In the genomic region with DNA sequence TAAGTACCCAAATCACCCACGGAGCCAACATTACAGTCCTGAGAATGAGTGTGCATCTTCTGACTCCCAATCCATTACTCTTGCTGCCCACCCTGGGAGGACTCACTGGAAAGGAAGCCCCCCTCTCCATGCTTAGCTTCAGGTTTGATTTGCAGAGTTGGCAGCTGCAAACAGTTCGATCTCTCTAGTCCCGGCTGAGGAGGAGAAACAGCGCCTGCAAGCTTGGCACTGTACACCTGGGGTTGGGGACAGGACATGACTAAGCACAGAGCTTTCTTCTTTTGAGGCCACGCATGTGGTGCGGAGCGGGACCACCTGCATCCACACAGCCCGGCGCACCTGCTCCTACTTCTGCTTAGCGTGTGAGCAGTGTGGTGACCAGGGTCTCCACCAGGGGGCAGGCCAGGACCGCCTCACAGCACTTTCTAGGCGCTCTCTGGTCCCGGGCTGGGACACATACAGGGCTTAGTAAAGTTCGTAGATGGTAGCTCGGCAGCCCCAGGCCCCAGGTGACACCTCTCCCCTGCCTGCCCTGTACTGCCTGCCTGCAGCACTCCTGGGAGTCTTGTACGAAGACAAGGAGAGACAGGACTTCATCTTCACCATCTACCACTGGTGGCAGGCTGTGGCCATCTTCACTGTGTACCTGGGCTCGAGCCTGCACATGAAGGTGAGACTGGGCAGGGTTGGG, we compare ENCODE assay signal across 9 cellular contexts. TPM values are rescaled to one million over a fixed set of nuclear protein-coding genes. Genes with fewer than 3 reads are reported as not detected.
DNase-seq lines count a peak whose midpoint lies in the region; ATAC-seq, FAIRE-seq and TF ChIP-seq lines count a peak whose summit lies in the region.
"Not testable (repeated sequence)": the region's sequence is repeated elsewhere in the genome, so short reads cannot be mapped to it uniquely, and the experiment has no call there.
"Had no signal": no experiment of that assay in that cellular context is flagged by ENCODE, and none has a peak within 500 bp of the region (broad histone marks: within the 10 kb centered on the region; RNA-seq: fewer than 3 reads in every experiment).

No MANE protein-coding gene starts in this region.

- H3K9me3 Mint-ChIP-seq in activated T-cell treated with anti-CD3 and anti-CD28 coated beads, Interleukin-2, amount 50 U/mL, for 72 hours = not testable (repeated sequence)

- not testable (repeated sequence) for TF ChIP-seq POLR2A in HepG2 (IDR thresholded peaks at IDR 0.05; ENCODE audit: insufficient read depth in 1 of 2, low read depth in 2 of 2, low read length in 2 of 2)

- in situ Hi-C loops in HepG2 (cut with HindIII; ENCODE audit: extremely low pct_ligation_motif_present, low pct_unique_long_range_greater_than_20kb) = not testable (repeated sequence)

- H3K4me2 ChIP-seq in HepG2 (ENCODE audit: low read depth, low read length) = not testable (repeated sequence)

- TF ChIP-seq EP300 in HepG2 (IDR thresholded peaks at IDR 0.05; ENCODE audit: low read depth in 2 of 2, low read length in 2 of 2); HepG2 (CRISPR knock-in tag; IDR thresholded peaks at IDR 0.05; ENCODE audit: borderline replicate concordance): not testable (repeated sequence)

- peak; percentile 61 for TF ChIP-seq RAD21 in HepG2 (CRISPR knock-in tag; IDR thresholded peaks at IDR 0.05)

- H3K27me3 Mint-ChIP-seq in activated T-cell treated with anti-CD3 and anti-CD28 coated beads, Interleukin-2, amount 50 U/mL, for 72 hours (ENCODE audit: low read depth) = peaks cover 21% of the 10 kb centered on the region

- not testable (repeated sequence) for H3K4me3 ChIP-seq in Jurkat, Clone E6-1 (ENCODE audit: low read length); RWPE2 (ENCODE audit: severe bottlenecking); dorsolateral prefrontal cortex; HepG2 (replicated peaks in 1 of 3; ENCODE audit: insufficient read depth in 1 of 3, low read depth in 2 of 3, low read length in 3 of 3)

- not testable (repeated sequence) for FAIRE-seq in HepG2 (lab: Jason Lieb, UNC)

- BruUV-seq in HepG2 (replicated peaks; lab: Mats Ljungman, UMichigan) = not testable (repeated sequence)

- not testable (repeated sequence) for H3K4me1 ChIP-seq in RWPE2 (ENCODE audit: insufficient read depth, poor library complexity, severe bottlenecking); HepG2 (ENCODE audit: insufficient read depth, low read length)

- not testable (repeated sequence) for H3K36me3 Mint-ChIP-seq in activated T-cell treated with anti-CD3 and anti-CD28 coated beads, Interleukin-2, amount 50 U/mL, for 72 hours (ENCODE audit: insufficient read depth in 2 of 2)

- not testable (repeated sequence) for H3K4me3 Mint-ChIP-seq in activated T-cell treated with anti-CD3 and anti-CD28 coated beads, Interleukin-2, amount 50 U/mL, for 72 hours

- CTCF ChIA-PET in HepG2 (lab: Yijun Ruan, JAX; ENCODE audit: low intra/inter-chr PET ratio, low total read pairs) = not testable (repeated sequence)

- H3K4me1 Mint-ChIP-seq in activated T-cell treated with anti-CD3 and anti-CD28 coated beads, Interleukin-2, amount 50 U/mL, for 72 hours (ENCODE audit: low read depth) = not testable (repeated sequence)

- WGBS in HepG2 (ENCODE audit: low lambda C conversion rate) = 0% methylated on average over 3 of the region's 17 CpGs

- POLR2A ChIA-PET in HepG2 (lab: Yijun Ruan, JAX) = not testable (repeated sequence)

- H3K9me3 ChIP-seq in RWPE2 (ENCODE audit: severe bottlenecking); HepG2 (ENCODE audit: low read length): not testable (repeated sequence)

- H3K79me2 ChIP-seq in HepG2 (ENCODE audit: insufficient read depth, low read length) = not testable (repeated sequence)

- not testable (repeated sequence) for H3K27ac Mint-ChIP-seq in activated T-cell treated with anti-CD3 and anti-CD28 coated beads, Interleukin-2, amount 50 U/mL, for 72 hours

- DNase-seq in DMS53 treated with DMSO at 0.1 percent for 48 hours (lab: John Stamatoyannopoulos, UW; ENCODE audit: unreplicated experiment) (peak; percentile 10), retina (peak; percentile 28)
- DNase-seq in Jurkat, Clone E6-1 (ENCODE audit: low read depth, low spot score) = peak; percentile 41
- not testable (repeated sequence) for DNase-seq in RWPE2 (ENCODE audit: low spot score); dorsolateral prefrontal cortex; HepG2 (ENCODE audit: low spot score)
- peak; percentile 21 to 48 for DNase-seq in activated T-cell treated with anti-CD3 and anti-CD28 coated beads, Interleukin-2, amount 50 U/mL, for 72 hours

- H3K9ac ChIP-seq in HepG2 (ENCODE audit: insufficient read depth, low read depth, low read length) = not testable (repeated sequence)

- not testable (repeated sequence) for H4K20me1 ChIP-seq in HepG2 (ENCODE audit: insufficient read depth, low read length)

- not testable (repeated sequence) for ATAC-seq in RWPE2 (ENCODE audit: low read depth); activated T-cell treated with anti-CD3 and anti-CD28 coated beads, Interleukin-2, amount 50 U/mL, for 72 hours (replicated peaks in 1 of 2); HepG2

- intact Hi-C loops in dorsolateral prefrontal cortex (cut with DNase I); HepG2 (cut with micrococcal nuclease; ENCODE audit: unreplicated experiment): not testable (repeated sequence)

- H3K27me3 ChIP-seq in RWPE2 (ENCODE audit: insufficient read depth, poor library complexity, severe bottlenecking); HepG2 (ENCODE audit: control insufficient read depth in 1 of 2, insufficient read depth in 2 of 2, low read length in 2 of 2): not testable (repeated sequence)
- peaks cover 0 to 53% (median 13%) of the 10 kb centered on the region in 45 donors for H3K27me3 ChIP-seq in dorsolateral prefrontal cortex

- not testable (repeated sequence) for H3K27ac ChIP-seq in RWPE2 (ENCODE audit: poor library complexity, severe bottlenecking); dorsolateral prefrontal cortex; HepG2 (ENCODE audit: extremely low read length, insufficient read depth, low read length)

- peak; percentile 51 for TF ChIP-seq CTCF in RWPE2 (IDR thresholded peaks at IDR 0.05; ENCODE audit: poor library complexity, severe bottlenecking)
- TF ChIP-seq CTCF in dorsolateral prefrontal cortex (IDR thresholded peaks at IDR 0.05 in 54 of 56, conservative IDR thresholded peaks at IDR 0.05 in 2 of 56; ENCODE audit: low read depth in 1 of 56, partially characterized antibody in 56 of 56) = peak in 53 of 56 donors; percentile 12 to 65 (median 50)
- TF ChIP-seq CTCF in HepG2 (CRISPR knock-in tag; IDR thresholded peaks at IDR 0.05) = peak; percentile 69

- not testable (repeated sequence) for H2AFZ ChIP-seq in HepG2 (ENCODE audit: low read length)

- not testable (repeated sequence) for H3K36me3 ChIP-seq in RWPE2 (ENCODE audit: low read depth); HepG2 (replicated peaks in 1 of 2; ENCODE audit: control insufficient read depth in 1 of 2, insufficient read depth in 2 of 2, low read length in 2 of 2)

RNA-seq across cellular contexts. Expression of gene KRTAP5-11, which starts 22.3 kb away (rescaled TPM):
- not detected for polyA plus RNA-seq in Jurkat, Clone E6-1 (2012; ENCODE audit: insufficient read depth, insufficient read length)
- not detected for total RNA-seq in activated T-cell treated with anti-CD3 and anti-CD28 coated beads, Interleukin-2, amount 50 U/mL, for 72 hours
- total RNA-seq in dorsolateral prefrontal cortex = 1 to 10 TPM in 39 of 120 experiments, under 1 TPM in 28, not detected in 53; 0.46 to 2.7 (median 1.1) TPM
- not detected in 2 replicates for total RNA-seq in HepG2 (2016; rRNA removed; fragmentation: Illumina TruSeq; extraction: Trizol)
- not detected in 2 replicates for total RNA-seq in HepG2 (2016; cell fraction: cytosol; rRNA removed; fragmentation: Illumina TruSeq; extraction: Trizol; ENCODE audit: low read depth)
- total RNA-seq in HepG2 (2016; cell fraction: insoluble cytoplasmic fraction; rRNA removed; fragmentation: Illumina TruSeq; extraction: Trizol) = not detected in 2 replicates
- total RNA-seq in HepG2 (2016; cell fraction: membrane; rRNA removed; fragmentation: Illumina TruSeq; extraction: Trizol) = not detected in 2 replicates
- total RNA-seq in HepG2 (2016; cell fraction: nucleus; rRNA removed; fragmentation: Illumina TruSeq; extraction: Trizol) = not detected in 2 replicates
- polyA plus RNA-seq in HepG2 (2011; rRNA removed) = not detected in 2 replicates
- polyA plus RNA-seq in HepG2 (2011; cell fraction: cytosol; rRNA removed) = not detected in 2 replicates
- not detected in 2 replicates for polyA plus RNA-seq in HepG2 (2011; cell fraction: nucleus; rRNA removed)
- 0.27 TPM in 1 of 2 replicates, not detected in the other for polyA plus RNA-seq in HepG2 (2012)
- polyA plus RNA-seq in HepG2 (2016; cell fraction: cytosol; fragmentation: Illumina TruSeq; extraction: Trizol; ENCODE audit: low read depth) = not detected in 2 replicates
- not detected in 2 replicates for polyA plus RNA-seq in HepG2 (2016; cell fraction: insoluble cytoplasmic fraction; fragmentation: Illumina TruSeq; extraction: Trizol; ENCODE audit: low read depth)
- not detected in 2 replicates for polyA plus RNA-seq in HepG2 (2016; cell fraction: membrane; fragmentation: Illumina TruSeq; extraction: Trizol; ENCODE audit: low read depth)
- polyA plus RNA-seq in HepG2 (2016; cell fraction: nucleus; fragmentation: Illumina TruSeq; extraction: Trizol; ENCODE audit: insufficient read depth, low read depth) = not detected in 2 replicates
- not detected in 2 replicates for polyA minus RNA-seq in HepG2 (2011; rRNA and poly(A)+ RNA removed; ENCODE audit: low replicate concordance)
- polyA minus RNA-seq in HepG2 (2011; cell fraction: cytosol; rRNA and poly(A)+ RNA removed) = not detected in 2 replicates
- not detected in 2 replicates for polyA minus RNA-seq in HepG2 (2011; cell fraction: nucleus; rRNA and poly(A)+ RNA removed)
- total RNA-seq: naive thymus-derived CD4-positive, alpha-beta T cell; sciatic nerve had no signal
- polyA plus RNA-seq: naive thymus-derived CD4-positive, alpha-beta T cell had no signal

RNA-seq across cellular contexts. Expression of gene KRTAP5-10, which starts 39.6 kb away (rescaled TPM):
- not detected for polyA plus RNA-seq in Jurkat, Clone E6-1 (2012; ENCODE audit: insufficient read depth, insufficient read length)
- total RNA-seq in activated T-cell treated with anti-CD3 and anti-CD28 coated beads, Interleukin-2, amount 50 U/mL, for 72 hours = not detected
- total RNA-seq in dorsolateral prefrontal cortex = 1 to 10 TPM in 3 of 120 experiments, under 1 TPM in 29, not detected in 88; 0.41 to 1.4 (median 0.64) TPM
- total RNA-seq in HepG2 (2016; rRNA removed; fragmentation: Illumina TruSeq; extraction: Trizol) = not detected in 2 replicates
- total RNA-seq in HepG2 (2016; cell fraction: cytosol; rRNA removed; fragmentation: Illumina TruSeq; extraction: Trizol; ENCODE audit: low read depth) = not detected in 2 replicates
- total RNA-seq in HepG2 (2016; cell fraction: insoluble cytoplasmic fraction; rRNA removed; fragmentation: Illumina TruSeq; extraction: Trizol) = not detected in 2 replicates
- not detected in 2 replicates for total RNA-seq in HepG2 (2016; cell fraction: membrane; rRNA removed; fragmentation: Illumina TruSeq; extraction: Trizol)
- not detected in 2 replicates for total RNA-seq in HepG2 (2016; cell fraction: nucleus; rRNA removed; fragmentation: Illumina TruSeq; extraction: Trizol)
- 0.13 TPM in 1 of 2 replicates, not detected in the other for polyA plus RNA-seq in HepG2 (2011; rRNA removed)
- polyA plus RNA-seq in HepG2 (2011; cell fraction: cytosol; rRNA removed) = 0.04 TPM in 1 of 2 replicates, not detected in the other
- polyA plus RNA-seq in HepG2 (2011; cell fraction: nucleus; rRNA removed) = 0.71 and 0.93 TPM in 2 replicates
- polyA plus RNA-seq in HepG2 (2012) = 0.79 and 1.0 TPM in 2 replicates
- not detected in 2 replicates for polyA plus RNA-seq in HepG2 (2016; cell fraction: cytosol; fragmentation: Illumina TruSeq; extraction: Trizol; ENCODE audit: low read depth)
- not detected in 2 replicates for polyA plus RNA-seq in HepG2 (2016; cell fraction: insoluble cytoplasmic fraction; fragmentation: Illumina TruSeq; extraction: Trizol; ENCODE audit: low read depth)
- not detected in 2 replicates for polyA plus RNA-seq in HepG2 (2016; cell fraction: membrane; fragmentation: Illumina TruSeq; extraction: Trizol; ENCODE audit: low read depth)
- polyA plus RNA-seq in HepG2 (2016; cell fraction: nucleus; fragmentation: Illumina TruSeq; extraction: Trizol; ENCODE audit: insufficient read depth, low read depth) = not detected in 2 replicates
- not detected in 2 replicates for polyA minus RNA-seq in HepG2 (2011; rRNA and poly(A)+ RNA removed; ENCODE audit: low replicate concordance)
- polyA minus RNA-seq in HepG2 (2011; cell fraction: cytosol; rRNA and poly(A)+ RNA removed) = not detected in 2 replicates
- polyA minus RNA-seq in HepG2 (2011; cell fraction: nucleus; rRNA and poly(A)+ RNA removed) = not detected in 2 replicates
- total RNA-seq: naive thymus-derived CD4-positive, alpha-beta T cell; sciatic nerve had no signal
- polyA plus RNA-seq: naive thymus-derived CD4-positive, alpha-beta T cell had no signal

RNA-seq across cellular contexts. Expression of gene KRTAP5-9, which starts 56.7 kb away (rescaled TPM):
- not detected for polyA plus RNA-seq in Jurkat, Clone E6-1 (2012; ENCODE audit: insufficient read depth, insufficient read length)
- under 1 TPM in 1 of 2 donors, not detected in 1; 0.21 TPM for total RNA-seq in activated T-cell treated with anti-CD3 and anti-CD28 coated beads, Interleukin-2, amount 50 U/mL, for 72 hours
- 1 to 10 TPM in 56 of 120 experiments, under 1 TPM in 43, not detected in 21; 0.38 to 3.4 (median 1.1) TPM for total RNA-seq in dorsolateral prefrontal cortex
- total RNA-seq in HepG2 (2016; rRNA removed; fragmentation: Illumina TruSeq; extraction: Trizol) = 0.09 TPM in 1 of 2 replicates, not detected in the other
- not detected in 2 replicates for total RNA-seq in HepG2 (2016; cell fraction: cytosol; rRNA removed; fragmentation: Illumina TruSeq; extraction: Trizol; ENCODE audit: low read depth)
- total RNA-seq in HepG2 (2016; cell fraction: insoluble cytoplasmic fraction; rRNA removed; fragmentation: Illumina TruSeq; extraction: Trizol) = 0.09 TPM in 1 of 2 replicates, not detected in the other
- total RNA-seq in HepG2 (2016; cell fraction: membrane; rRNA removed; fragmentation: Illumina TruSeq; extraction: Trizol) = not detected in 2 replicates
- total RNA-seq in HepG2 (2016; cell fraction: nucleus; rRNA removed; fragmentation: Illumina TruSeq; extraction: Trizol) = not detected in 2 replicates
- polyA plus RNA-seq in HepG2 (2011; rRNA removed) = 0.42 TPM in 1 of 2 replicates, not detected in the other
- 0.21 and 0.24 TPM in 2 replicates for polyA plus RNA-seq in HepG2 (2011; cell fraction: cytosol; rRNA removed)
- polyA plus RNA-seq in HepG2 (2011; cell fraction: nucleus; rRNA removed) = 0.98 and 1.3 TPM in 2 replicates
- polyA plus RNA-seq in HepG2 (2012) = 0.28 and 1.2 TPM in 2 replicates
- polyA plus RNA-seq in HepG2 (2016; cell fraction: cytosol; fragmentation: Illumina TruSeq; extraction: Trizol; ENCODE audit: low read depth) = not detected in 2 replicates
- not detected in 2 replicates for polyA plus RNA-seq in HepG2 (2016; cell fraction: insoluble cytoplasmic fraction; fragmentation: Illumina TruSeq; extraction: Trizol; ENCODE audit: low read depth)
- polyA plus RNA-seq in HepG2 (2016; cell fraction: membrane; fragmentation: Illumina TruSeq; extraction: Trizol; ENCODE audit: low read depth) = not detected in 2 replicates
- polyA plus RNA-seq in HepG2 (2016; cell fraction: nucleus; fragmentation: Illumina TruSeq; extraction: Trizol; ENCODE audit: insufficient read depth, low read depth) = 0.57 TPM in 1 of 2 replicates, not detected in the other
- 0.12 TPM in 1 of 2 replicates, not detected in the other for polyA minus RNA-seq in HepG2 (2011; rRNA and poly(A)+ RNA removed; ENCODE audit: low replicate concordance)
- not detected in 2 replicates for polyA minus RNA-seq in HepG2 (2011; cell fraction: cytosol; rRNA and poly(A)+ RNA removed)
- polyA minus RNA-seq in HepG2 (2011; cell fraction: nucleus; rRNA and poly(A)+ RNA removed) = not detected in 2 replicates
- polyA plus RNA-seq: naive thymus-derived CD4-positive, alpha-beta T cell had no signal
